ENCODE assay signal across 1 cellular context in genomic region chr11:135069884-135070283, GRCh38.
A peak's percentile ranks its signal among the peaks of the same experiment; 100 is the strongest.
TF ChIP-seq lines count a peak whose summit lies in the region.

No MANE protein-coding gene starts in this region.

TF ChIP-seq in endothelial cell of umbilical vein, 7 proteins besides CTCF, POLR2A, EP300 and RAD21:
- peak; percentile 34 for TF ChIP-seq FOS (IDR thresholded peaks at IDR 0.05; ENCODE audit: borderline replicate concordance, insufficient read depth, low read length)
- TF ChIP-seq MAX (IDR thresholded peaks at IDR 0.05; ENCODE audit: insufficient read depth, insufficient read length), result no peak
